In the genomic region with DNA sequence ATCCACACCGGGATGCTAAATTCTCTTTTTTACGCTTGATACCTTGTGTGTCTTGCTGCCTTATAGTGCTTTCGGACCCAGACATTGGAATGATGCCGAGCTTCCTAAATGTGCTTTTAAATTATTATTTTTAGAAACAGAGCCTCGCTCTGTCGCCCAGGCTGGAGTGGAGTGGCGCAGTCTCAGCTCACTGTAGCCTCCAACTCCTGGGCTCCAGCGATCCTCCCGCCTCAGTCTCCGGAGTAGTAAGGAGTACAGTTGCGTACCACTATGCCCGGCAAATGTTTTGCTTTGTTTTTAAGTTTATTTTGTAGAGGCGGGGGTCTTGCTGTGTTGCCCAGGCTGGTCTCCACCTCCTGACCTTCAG, we compare ENCODE assay signal across 8 cellular contexts. TPM values are rescaled to one million over a fixed set of nuclear protein-coding genes. Genes with fewer than 3 reads are reported as not detected.
DNase-seq lines count a peak whose midpoint lies in the region; ATAC-seq and TF ChIP-seq lines count a peak whose summit lies in the region.

No MANE protein-coding gene starts in this region.

- no peak for TF ChIP-seq CTCF in colonic mucosa (IDR thresholded peaks at IDR 0.05)

- H3K4me3 ChIP-seq in colonic mucosa (peak overlapping the region; percentile 58), muscle layer of colon (ENCODE audit: low read depth in 1 of 2, low read length in 2 of 2) (peak overlapping the region; percentile 44 to 71), aorta (ENCODE audit: low read length in 2 of 2) (peak overlapping the region; percentile 46 to 62)

- no peaks in the 10 kb centered on the region for H3K36me3 ChIP-seq in colonic mucosa
- no peaks in the 10 kb centered on the region for H3K36me3 ChIP-seq in muscle layer of colon (ENCODE audit: insufficient read depth, low read length)
- H3K36me3 ChIP-seq in aorta (ENCODE audit: control insufficient read depth in 1 of 2, insufficient read depth in 2 of 2, low read length in 1 of 2), result no peaks in the 10 kb centered on the region

- H3K27ac ChIP-seq in colonic mucosa, result peak overlapping the region; percentile 60
- H3K27ac ChIP-seq in muscle layer of colon (ENCODE audit: low read depth, low read length), result peak overlapping the region; percentile 66
- no peak overlapping the region for H3K27ac ChIP-seq in aorta (ENCODE audit: low read depth in 1 of 2, low read length in 2 of 2)

- 43 to 46% methylated on average over 13 of the region's 13 CpGs for WGBS in aorta, 2 donors

- H3K27me3 ChIP-seq in colonic mucosa, result no peaks in the 10 kb centered on the region
- H3K27me3 ChIP-seq in muscle layer of colon (ENCODE audit: control insufficient read depth in 1 of 2, insufficient read depth in 2 of 2, low read length in 2 of 2), result no peaks in the 10 kb centered on the region
- H3K27me3 ChIP-seq in aorta (ENCODE audit: control insufficient read depth in 1 of 2, insufficient read depth in 2 of 2, low read length in 1 of 2), result no peaks in the 10 kb centered on the region

- peak; percentile 3 for DNase-seq in stimulated activated CD4-positive, alpha-beta T cell treated with anti-CD3 and anti-CD28 coated beads, Interleukin-4, amount 100 ng/mL, for 1 hour
- DNase-seq in stimulated activated CD4-positive, alpha-beta T cell treated with anti-CD3 and anti-CD28 coated beads, Interleukin-2, amount 100 ng/mL, for 24 hours, result no peak
- peak; percentile 20 for DNase-seq in colonic mucosa
- no peak for DNase-seq in aorta
- DNase-seq in NCI-H226, result no peak

- intact Hi-C loops in colonic mucosa (cut with DNase I) (no loop called here), aorta (cut with DNase I) (no loop called here)

- ATAC-seq in aorta (ENCODE audit: low FRiP score) (no peak), HG03159 (IDR thresholded peaks at IDR 0.05; ENCODE audit: unreplicated experiment) (no peak), GM18511 (IDR thresholded peaks at IDR 0.05; ENCODE audit: unreplicated experiment) (no peak)

- H3K9ac ChIP-seq in colonic mucosa (ENCODE audit: low read depth in 2 of 2, low read length in 2 of 2) (peak overlapping the region; percentile 66 to 72), muscle layer of colon (ENCODE audit: low read length) (peak overlapping the region; percentile 71)

- H3K9me3 ChIP-seq in colonic mucosa (no peaks in the 10 kb centered on the region), muscle layer of colon (ENCODE audit: low read length) (no peaks in the 10 kb centered on the region), aorta (ENCODE audit: control insufficient read depth, low read length) (no peaks in the 10 kb centered on the region)

- H3K4me1 ChIP-seq in colonic mucosa (peaks cover 4% of the 10 kb centered on the region), muscle layer of colon (ENCODE audit: insufficient read depth, low read length) (peaks cover 7% of the 10 kb centered on the region), aorta (ENCODE audit: control insufficient read depth in 1 of 2, insufficient read depth in 2 of 2, low read length in 2 of 2) (no peaks in the 10 kb centered on the region)

RNA-seq across cellular contexts. Expression of a gene that starts 0.5 kb away (rescaled TPM):
- 1 to 10 TPM in 1 of 2 donors, under 1 TPM in 1; 0.93 to 1.2 TPM for total RNA-seq in colonic mucosa
- total RNA-seq in aorta, result 1 to 10 TPM in 1 of 2 donors, under 1 TPM in 1; 0.39 to 1.6 TPM
- under 1 TPM; 0.18 to 0.63 TPM for polyA plus RNA-seq in aorta

RNA-seq across cellular contexts. Expression of a gene that starts 31.2 kb away (rescaled TPM):
- total RNA-seq in colonic mucosa (10 to 100 TPM; 13.5 to 17.1 TPM), aorta (10 to 100 TPM; 14.1 to 21.7 TPM)
- 10 to 100 TPM; 10.5 to 23.1 TPM for polyA plus RNA-seq in aorta

Comparison
In these comparisons a context has a peak if more than half of its experiments do, and no peak if none do; other contexts are left out.
1. DNase-seq: peak in stimulated activated CD4-positive, alpha-beta T cell treated with anti-CD3 and anti-CD28 coated beads, Interleukin-4, amount 100 ng/mL, for 1 hour (single experiment) and colonic mucosa (single experiment); none in stimulated activated CD4-positive, alpha-beta T cell treated with anti-CD3 and anti-CD28 coated beads, Interleukin-2, amount 100 ng/mL, for 24 hours (0 of 2), aorta (0 of 2) and NCI-H226 (single experiment).
2. H3K27ac ChIP-seq: peak in colonic mucosa (single experiment) and muscle layer of colon (single experiment); none in aorta (0 of 2).
3. Peak in every context shown above with its lines, with median percentiles within 50 percentile points of each other: H3K4me3 ChIP-seq.